24 cellular contexts compared by ENCODE assay signal in the genomic region with DNA sequence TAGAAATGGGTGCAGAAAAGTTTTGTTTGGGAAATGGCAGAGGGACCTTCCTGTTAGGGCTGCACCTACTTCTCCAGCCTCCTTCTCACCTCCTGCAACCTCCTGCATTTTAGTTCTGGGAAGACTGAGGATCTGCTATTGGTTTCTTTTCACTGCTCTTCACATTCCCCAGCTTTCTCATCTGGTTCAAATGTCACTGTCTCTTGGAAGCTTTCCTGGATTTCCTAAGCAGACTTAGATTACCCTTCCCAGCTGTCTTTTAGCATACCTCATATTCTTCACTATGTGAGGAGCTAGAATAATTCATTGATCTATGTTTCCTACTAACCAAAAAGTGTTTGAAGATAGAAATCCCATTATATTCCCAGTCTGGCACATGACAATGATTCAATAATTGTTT.
"Had no signal": no experiment of that assay in that cellular context is flagged by ENCODE, and none has a peak within 500 bp of the region (broad histone marks: within the 10 kb centered on the region; RNA-seq: fewer than 3 reads in every experiment).

No MANE protein-coding gene starts in this region.

- H3K36me3 Mint-ChIP-seq: immature natural killer cell, T-cell had no signal

- H3K9me3 Mint-ChIP-seq: activated CD4-positive, alpha-beta T cell treated with anti-CD3 and anti-CD28 coated beads, Interleukin-2, amount 10 ng/mL, durations not matched to agents 7 days and 5 days; activated T-helper 1 cell treated with anti-CD3 and anti-CD28 coated beads, Interleukin-12 subunit alpha, Interleukin-12 subunit beta, Interleukin-2, Interleukin-4 antibody, amounts not matched to agents 30 ng/mL and 10 ng/mL and 1 ng/mL, durations not matched to agents 14 hours and 24 hours and 36 hours; dendritic cell treated with granulocyte-macrophage colony-stimulating factor and Interleukin-4, amounts not matched to agents 40 ng/mL and 50 ng/mL, for 4 days; T-helper 2 cell treated with Interferon-gamma antibody and Interleukin-4, amounts not matched to agents 5 μg/mL and 100 μg/mL, for 36 hours had no signal

- H3K4me1 ChIP-seq: body of pancreas, parathyroid adenoma had no signal

- H3K27me3 ChIP-seq: body of pancreas, cardiac muscle cell, hepatocyte, upper lobe of left lung had no signal

- H3K36me3 ChIP-seq: cardiac muscle cell, upper lobe of left lung, WERI-Rb-1 had no signal

- H3K4me3 Mint-ChIP-seq: activated CD4-positive, alpha-beta T cell treated with anti-CD3 and anti-CD28 coated beads, Interleukin-2, amount 10 ng/mL, durations not matched to agents 7 days and 5 days; activated CD8-positive, alpha-beta T cell treated with anti-CD3 and anti-CD28 coated beads, Interleukin-2, amount 10 ng/mL, durations not matched to agents 7 days and 5 days; activated naive CD8-positive, alpha-beta T cell treated with anti-CD3 and anti-CD28 coated beads, Interleukin-2, amount 50 U/mL, for 24 hours; activated T-helper 1 cell treated with anti-CD3 and anti-CD28 coated beads, Interleukin-12 subunit alpha, Interleukin-12 subunit beta, Interleukin-2, Interleukin-4 antibody, amounts not matched to agents 30 ng/mL and 10 ng/mL and 1 ng/mL, durations not matched to agents 14 hours and 24 hours and 36 hours; dendritic cell treated with granulocyte-macrophage colony-stimulating factor and Interleukin-4, amounts not matched to agents 40 ng/mL and 50 ng/mL, for 4 days; immature natural killer cell; T-cell; T-helper 2 cell treated with Interferon-gamma antibody and Interleukin-4, amounts not matched to agents 5 μg/mL and 100 μg/mL, for 36 hours had no signal

- H3K4me3 ChIP-seq: body of pancreas, cardiac muscle cell, hepatocyte, upper lobe of left lung had no signal

- H3K27me3 Mint-ChIP-seq: activated CD4-positive, alpha-beta T cell treated with anti-CD3 and anti-CD28 coated beads, Interleukin-2, amount 10 ng/mL, durations not matched to agents 7 days and 5 days; activated naive CD8-positive, alpha-beta T cell treated with anti-CD3 and anti-CD28 coated beads, Interleukin-2, amount 50 U/mL, for 24 hours; dendritic cell treated with granulocyte-macrophage colony-stimulating factor and Interleukin-4, amounts not matched to agents 40 ng/mL and 50 ng/mL, for 4 days; T-cell had no signal

- H3K9ac ChIP-seq: parathyroid adenoma had no signal

- H3K9me3 ChIP-seq: body of pancreas, upper lobe of left lung had no signal

- ATAC-seq: activated CD8-positive, alpha-beta T cell treated with anti-CD3 and anti-CD28 coated beads, Interleukin-2, amount 10 ng/mL, durations not matched to agents 7 days and 5 days; activated naive CD8-positive, alpha-beta T cell treated with anti-CD3 and anti-CD28 coated beads, Interleukin-2, amount 50 U/mL, for 24 hours; left lobe of liver; stimulated activated naive CD8-positive, alpha-beta T cell treated with anti-CD3 and anti-CD28 coated beads, Interleukin-15, Interleukin-2, amounts not matched to agents 100 U/mL and 50 U/mL, for 24 hours; T-cell had no signal

- DNase-seq: activated CD4-positive, alpha-beta T cell treated with anti-CD3 and anti-CD28 coated beads, Interleukin-2, amount 10 ng/mL, durations not matched to agents 7 days and 5 days; activated CD4-positive, CD25-positive, alpha-beta regulatory T cell treated with anti-CD3 and anti-CD28 coated beads, Interleukin-2, amount 50 U/mL, for 72 hours; activated CD8-positive, alpha-beta T cell treated with anti-CD3 and anti-CD28 coated beads, Interleukin-2, amount 10 ng/mL, durations not matched to agents 7 days and 5 days; activated gamma-delta T cell; activated naive CD4-positive, alpha-beta T cell treated with anti-CD3 and anti-CD28 coated beads, Interleukin-2, amount 50 U/mL, for 16 hours; activated naive CD8-positive, alpha-beta T cell treated with anti-CD3 and anti-CD28 coated beads, Interleukin-2, amount 50 U/mL, for 24 hours; anterior cingulate cortex; effector CD4-positive, alpha-beta T cell; immature natural killer cell; nucleus accumbens; stimulated activated CD4-positive, alpha-beta T cell treated with anti-CD3 and anti-CD28 coated beads, Interleukin-12 subunit alpha, Interleukin-12 subunit beta, amount 100 ng/mL, for 4 hours; stimulated activated CD4-positive, alpha-beta T cell treated with anti-CD3 and anti-CD28 coated beads, Interleukin-4, amount 100 ng/mL, for 4 hours; stimulated activated naive CD8-positive, alpha-beta T cell treated with anti-CD3 and anti-CD28 coated beads, Interleukin-15, Interleukin-2, amounts not matched to agents 100 U/mL and 50 U/mL, for 24 hours; T-cell; WERI-Rb-1 had no signal

- H3K27ac Mint-ChIP-seq: activated CD4-positive, alpha-beta T cell treated with anti-CD3 and anti-CD28 coated beads, Interleukin-2, amount 10 ng/mL, durations not matched to agents 7 days and 5 days; activated CD8-positive, alpha-beta T cell treated with anti-CD3 and anti-CD28 coated beads, Interleukin-2, amount 10 ng/mL, durations not matched to agents 7 days and 5 days; activated naive CD8-positive, alpha-beta T cell treated with anti-CD3 and anti-CD28 coated beads, Interleukin-2, amount 50 U/mL, for 24 hours; activated T-helper 1 cell treated with anti-CD3 and anti-CD28 coated beads, Interleukin-12 subunit alpha, Interleukin-12 subunit beta, Interleukin-2, Interleukin-4 antibody, amounts not matched to agents 30 ng/mL and 10 ng/mL and 1 ng/mL, durations not matched to agents 14 hours and 24 hours and 36 hours; dendritic cell treated with granulocyte-macrophage colony-stimulating factor and Interleukin-4, amounts not matched to agents 40 ng/mL and 50 ng/mL, for 4 days; immature natural killer cell; T-cell; T-helper 2 cell treated with Interferon-gamma antibody and Interleukin-4, amounts not matched to agents 5 μg/mL and 100 μg/mL, for 36 hours had no signal

- H3K4me1 Mint-ChIP-seq: activated CD4-positive, alpha-beta T cell treated with anti-CD3 and anti-CD28 coated beads, Interleukin-2, amount 10 ng/mL, durations not matched to agents 7 days and 5 days; activated naive CD8-positive, alpha-beta T cell treated with anti-CD3 and anti-CD28 coated beads, Interleukin-2, amount 50 U/mL, for 24 hours; immature natural killer cell; T-cell had no signal

- H3K27ac ChIP-seq: body of pancreas, cardiac muscle cell, hepatocyte, parathyroid adenoma, WERI-Rb-1 had no signal
